Comparison of ENCODE assay signal across 8 cellular contexts in the genomic region with DNA sequence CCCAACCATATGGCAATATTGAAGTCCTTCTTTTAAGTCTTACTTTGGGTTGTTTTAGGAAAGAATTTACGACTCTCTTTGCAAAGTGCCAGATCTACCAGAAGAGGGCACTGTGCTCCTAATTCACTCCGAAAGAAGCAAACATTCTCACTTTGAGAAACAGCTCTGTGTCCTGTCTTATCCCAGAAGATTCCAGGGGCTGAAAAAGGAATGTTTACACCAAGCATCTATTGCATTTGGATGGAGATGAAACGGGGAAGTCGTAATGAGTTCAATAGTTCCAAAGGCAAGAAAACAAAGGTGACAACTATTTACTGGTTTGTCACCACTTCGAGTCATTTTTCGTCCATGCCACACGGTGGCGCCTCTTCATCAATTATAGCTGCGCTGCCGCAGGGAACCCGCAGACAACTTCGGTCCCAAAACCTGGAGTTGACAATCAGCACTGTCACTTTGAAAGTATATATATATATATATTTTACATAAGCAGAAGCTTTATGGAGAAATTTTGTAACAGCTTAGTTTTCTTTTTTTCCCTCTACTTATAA.
DNase-seq lines count a peak whose midpoint lies in the region; ATAC-seq and TF ChIP-seq lines count a peak whose summit lies in the region.

No MANE protein-coding gene starts in this region.

- H3K27ac ChIP-seq in KMS-11 (no peak overlapping the region), RWPE1 (no peak overlapping the region), stomach smooth muscle (ENCODE audit: low read length) (no peak overlapping the region)

- no peaks in the 10 kb centered on the region for H4K20me1 ChIP-seq in KMS-11 (ENCODE audit: insufficient read depth)

- TF ChIP-seq CTCF in KMS-11 (conservative IDR thresholded peaks at IDR 0.05; ENCODE audit: low read depth, low read length) = peak; percentile 99
- peak; percentile 90 for TF ChIP-seq CTCF in RWPE1 (conservative IDR thresholded peaks at IDR 0.05; ENCODE audit: low read depth)

- peak; percentile 87 for ATAC-seq in GM21825 (IDR thresholded peaks at IDR 0.05; ENCODE audit: unreplicated experiment)

- no peaks in the 10 kb centered on the region for H3K9me3 ChIP-seq in neuron (ENCODE audit: low read length)
- H3K9me3 ChIP-seq in stomach smooth muscle (ENCODE audit: control insufficient read depth in 2 of 2, low read length in 2 of 2) = no peaks in the 10 kb centered on the region

- DNase-seq in ELF-1 (ENCODE audit: low read depth, low spot score) (peak; percentile 69), RWPE1 (ENCODE audit: low spot score) (peak; percentile 47), foreskin melanocyte (peak; percentile 69)
- DNase-seq in activated effector memory CD4-positive, alpha-beta T cell treated with anti-CD3 and anti-CD28 coated beads, Interleukin-2, amount 50 U/mL, for 16 hours = peak; percentile 90

- H2AFZ ChIP-seq in KMS-11 (ENCODE audit: low read depth) (peak overlapping the region; percentile 58), neuron (ENCODE audit: low read depth, low read length) (peak overlapping the region; percentile 79)

- no peak overlapping the region for H3K4me3 ChIP-seq in KMS-11 (IDR thresholded peaks at IDR 0.05; ENCODE audit: insufficient read depth, low read depth, low read length)
- peak overlapping the region; percentile 59 for H3K4me3 ChIP-seq in neuron (ENCODE audit: low read length)
- peak overlapping the region; percentile 66 to 83 for H3K4me3 ChIP-seq in stomach smooth muscle (ENCODE audit: low read length in 2 of 2)

- H3K9ac ChIP-seq in KMS-11 (no peak overlapping the region), stomach smooth muscle (ENCODE audit: low read length in 2 of 2) (no peak overlapping the region)

- CTCF ChIA-PET in RWPE1 (lab: Yijun Ruan, JAX) = interaction anchor here (0.5 to 2.3 kb wide), 59 partner anchors 8 to 822 kb away, joined by 3 to 49 read pairs (median 4); no protein-coding TSS in a partner anchor

- no peaks in the 10 kb centered on the region for H3K79me2 ChIP-seq in KMS-11 (ENCODE audit: insufficient read depth, low read depth)

- H3K36me3 ChIP-seq in KMS-11 (ENCODE audit: insufficient read depth) = no peaks in the 10 kb centered on the region
- H3K36me3 ChIP-seq in neuron (ENCODE audit: insufficient read depth, low read length) = no peaks in the 10 kb centered on the region
- no peaks in the 10 kb centered on the region for H3K36me3 ChIP-seq in stomach smooth muscle (ENCODE audit: control insufficient read depth in 2 of 2, insufficient read depth in 2 of 2, low read length in 2 of 2)

- POLR2A ChIA-PET in RWPE1 (lab: Yijun Ruan, JAX; ENCODE audit: low non-redundant PET) = no interaction called here

- peak overlapping the region; percentile 47; the same call in 1 of the 2 replicates for H3K4me2 ChIP-seq in KMS-11

- H3K27me3 ChIP-seq in KMS-11 (ENCODE audit: insufficient read depth, low read depth) = no peaks in the 10 kb centered on the region
- no peaks in the 10 kb centered on the region for H3K27me3 ChIP-seq in neuron (ENCODE audit: insufficient read depth, low read length)
- no peaks in the 10 kb centered on the region for H3K27me3 ChIP-seq in stomach smooth muscle (ENCODE audit: control insufficient read depth in 1 of 2, insufficient read depth in 2 of 2, low read length in 2 of 2)

- H3K4me1 ChIP-seq in KMS-11 (ENCODE audit: low read depth, poor library complexity, severe bottlenecking) (no peaks in the 10 kb centered on the region), neuron (ENCODE audit: insufficient read depth, low read length) (peaks cover 3% of the 10 kb centered on the region), stomach smooth muscle (ENCODE audit: control insufficient read depth, insufficient read depth, low read length) (no peaks in the 10 kb centered on the region)
